ENCODE assay signal across 24 cellular contexts in genomic region chr4:59727745-59728144, GRCh38.
DNase-seq lines count a peak whose midpoint lies in the region; ATAC-seq, FAIRE-seq and TF ChIP-seq lines count a peak whose summit lies in the region.
"Had no signal": no experiment of that assay in that cellular context is flagged by ENCODE, and none has a peak within 500 bp of the region (broad histone marks: within the 10 kb centered on the region; RNA-seq: fewer than 3 reads in every experiment).

No MANE protein-coding gene starts in this region.

- WGBS in HepG2 (ENCODE audit: low lambda C conversion rate) = 93% methylated on average over 1 of the region's 1 CpG
- WGBS in right lobe of liver (ENCODE audit: insufficient coverage, low coverage, low lambda C conversion rate, missing lambda C conversion rate) = 71% methylated on average over 1 of the region's 1 CpG
- 96 to 98% methylated on average over 1 of the region's 1 CpG for WGBS in testis, 2 donors

- H3K4me1 ChIP-seq in HepG2 (ENCODE audit: insufficient read depth, low read length) (no peaks in the 10 kb centered on the region), right lobe of liver (no peaks in the 10 kb centered on the region), testis (no peaks in the 10 kb centered on the region)
- H3K4me1 ChIP-seq: BE2C; BLaER1 treated with 17β-estradiol and CSF1 and Interleukin-3, amounts not matched to agents 10 nM and 100 nM; HAP-1 had no signal

- H4K20me1 ChIP-seq in HepG2 (ENCODE audit: insufficient read depth, low read length) = no peaks in the 10 kb centered on the region
- H4K20me1 ChIP-seq: BLaER1 treated with 17β-estradiol and CSF1 and Interleukin-3, amounts not matched to agents 10 nM and 100 nM had no signal

- CTCF ChIA-PET in HepG2 (lab: Yijun Ruan, JAX; ENCODE audit: low intra/inter-chr PET ratio, low total read pairs) = no interaction called here

- POLR2A ChIA-PET in HepG2 (lab: Yijun Ruan, JAX) = no interaction called here

- H3K27ac ChIP-seq in HepG2 (ENCODE audit: extremely low read length, insufficient read depth, low read length) (no peak overlapping the region), right lobe of liver (no peak overlapping the region), testis (no peak overlapping the region)
- H3K27ac ChIP-seq: 22Rv1; BLaER1 treated with 17β-estradiol and CSF1 and Interleukin-3, amounts not matched to agents 10 nM and 100 nM had no signal

- H3K9ac ChIP-seq in HepG2 (ENCODE audit: insufficient read depth, low read depth, low read length) = no peak overlapping the region
- H3K9ac ChIP-seq: BLaER1 treated with 17β-estradiol and CSF1 and Interleukin-3, amounts not matched to agents 10 nM and 100 nM had no signal

- no peak for TF ChIP-seq CTCF in HepG2 (CRISPR knock-in tag; IDR thresholded peaks at IDR 0.05)
- TF ChIP-seq CTCF in right lobe of liver (IDR thresholded peaks at IDR 0.05) = no peak
- TF ChIP-seq CTCF in testis (IDR thresholded peaks at IDR 0.05) = no peak

- H3K9me3 ChIP-seq in HepG2 (ENCODE audit: low read length) (no peaks in the 10 kb centered on the region), right lobe of liver (no peaks in the 10 kb centered on the region), testis (no peaks in the 10 kb centered on the region)
- H3K9me3 ChIP-seq: HAP-1 had no signal

- TF ChIP-seq POLR2A in HepG2 (IDR thresholded peaks at IDR 0.05; ENCODE audit: insufficient read depth in 1 of 2, low read depth in 2 of 2, low read length in 2 of 2) (no peak), right lobe of liver (IDR thresholded peaks at IDR 0.05) (no peak), testis (IDR thresholded peaks at IDR 0.05) (no peak)

- no peak for TF ChIP-seq EP300 in HepG2 (IDR thresholded peaks at IDR 0.05; ENCODE audit: low read depth in 2 of 2, low read length in 2 of 2)
- no peak for TF ChIP-seq EP300 in HepG2 (CRISPR knock-in tag; IDR thresholded peaks at IDR 0.05; ENCODE audit: borderline replicate concordance)

- H3K4me2 ChIP-seq in HepG2 (ENCODE audit: low read depth, low read length) = no peak overlapping the region
- H3K4me2 ChIP-seq: BLaER1 treated with 17β-estradiol and CSF1 and Interleukin-3, amounts not matched to agents 10 nM and 100 nM; GM23338 had no signal

- H3K79me2 ChIP-seq in HepG2 (ENCODE audit: insufficient read depth, low read length) = no peaks in the 10 kb centered on the region

- no peak for TF ChIP-seq RAD21 in HepG2 (CRISPR knock-in tag; IDR thresholded peaks at IDR 0.05)

- H3K4me3 ChIP-seq in HepG2 (replicated peaks in 1 of 3; ENCODE audit: insufficient read depth in 1 of 3, low read depth in 2 of 3, low read length in 3 of 3) (no peak overlapping the region), right lobe of liver (no peak overlapping the region), testis (no peak overlapping the region)
- H3K4me3 ChIP-seq: BLaER1 treated with 17β-estradiol and CSF1 and Interleukin-3, amounts not matched to agents 10 nM and 100 nM; GM23338; HAP-1 had no signal

- ATAC-seq in HepG2 (no peak), right lobe of liver (no peak)
- ATAC-seq: GM23338 had no signal

- H3K36me3 ChIP-seq in HepG2 (replicated peaks in 1 of 2; ENCODE audit: control insufficient read depth in 1 of 2, insufficient read depth in 2 of 2, low read length in 2 of 2) (no peaks in the 10 kb centered on the region), right lobe of liver (no peaks in the 10 kb centered on the region), testis (ENCODE audit: low read depth, missing control alignments) (no peaks in the 10 kb centered on the region)
- H3K36me3 ChIP-seq: BE2C; BLaER1 treated with 17β-estradiol and CSF1 and Interleukin-3, amounts not matched to agents 10 nM and 100 nM; HAP-1 had no signal

- H3K27me3 ChIP-seq in HepG2 (ENCODE audit: control insufficient read depth in 1 of 2, insufficient read depth in 2 of 2, low read length in 2 of 2) (no peaks in the 10 kb centered on the region), right lobe of liver (no peaks in the 10 kb centered on the region), testis (no peaks in the 10 kb centered on the region)
- H3K27me3 ChIP-seq: BE2C; BLaER1 treated with 17β-estradiol and CSF1 and Interleukin-3, amounts not matched to agents 10 nM and 100 nM had no signal

- no peak for DNase-seq in HepG2 (ENCODE audit: low spot score)
- DNase-seq in right lobe of liver = no peak
- DNase-seq in testis = no peak
- DNase-seq in effector CD4-positive, alpha-beta T cell = no peak
- no peak for DNase-seq in stimulated activated CD4-positive, alpha-beta T cell treated with anti-CD3 and anti-CD28 coated beads, Interleukin-1b, Interleukin-23, amount 100 ng/mL, for 48 hours
- DNase-seq in kidney tubule cell (ENCODE audit: low spot score) = no peak
- DNase-seq: ACHN; AML-193; BE2C; CD4-positive, alpha-beta T cell; CD8-positive, alpha-beta memory T cell; DMS53; DMS79 treated with DMSO at 0.1 percent for 48 hours; GF-D8 had no signal

- intact Hi-C loops in HepG2 (cut with micrococcal nuclease; ENCODE audit: unreplicated experiment) = no loop called here
- intact Hi-C loops in right lobe of liver (cut with DNase I) = no loop called here
- intact Hi-C loops in testis (cut with DNase I; ENCODE audit: low total_unique reads) = no loop called here

- no TSS peak for BruUV-seq in HepG2 (replicated peaks; lab: Mats Ljungman, UMichigan)

- H2AFZ ChIP-seq in HepG2 (ENCODE audit: low read length) = no peak overlapping the region

- FAIRE-seq in HepG2 (lab: Jason Lieb, UNC) (no peak), colon (lab: Jason Lieb, UNC) (peak; percentile 96), islet of Langerhans (lab: Jason Lieb, UNC) (peak; percentile 60)
- FAIRE-seq: GM12891, GM18507, GM19239, H54 had no signal

- in situ Hi-C loops in HepG2 (cut with HindIII; ENCODE audit: extremely low pct_ligation_motif_present, low pct_unique_long_range_greater_than_20kb) = no loop called here

TF ChIP-seq in HepG2, 621 proteins besides CTCF, POLR2A, EP300 and RAD21:
- TF ChIP-seq MAZ (IDR thresholded peaks at IDR 0.05; ENCODE audit: borderline replicate concordance, low read depth, low read length) (no peak), MAZ (CRISPR knock-in tag; IDR thresholded peaks at IDR 0.05; ENCODE audit: low read depth) (no peak), ZBTB38 (CRISPR knock-in tag; IDR thresholded peaks at IDR 0.05) (no peak), ZNF784 (CRISPR knock-in tag; IDR thresholded peaks at IDR 0.05; ENCODE audit: borderline replicate concordance) (no peak), ZNF720 (CRISPR knock-in tag; IDR thresholded peaks at IDR 0.05) (no peak), SNAPC4 (CRISPR knock-in tag; IDR thresholded peaks at IDR 0.05) (no peak), MXD4 (CRISPR knock-in tag; IDR thresholded peaks at IDR 0.05) (no peak), PLRG1 (conservative IDR thresholded peaks at IDR 0.05) (no peak), MAFK (conservative IDR thresholded peaks at IDR 0.05 in 1 of 2, IDR thresholded peaks at IDR 0.05 in 1 of 2; ENCODE audit: low read length in 2 of 2) (peak in 1 of 2 experiments; percentile 81; a peak in 3 of 4 replicates), MAFF (IDR thresholded peaks at IDR 0.05; ENCODE audit: low read depth, low read length) (peak; percentile 69; the same call in 1 of the 2 replicates), ZNF343 (CRISPR knock-in tag; IDR thresholded peaks at IDR 0.05) (no peak), ZNF260 (CRISPR knock-in tag; IDR thresholded peaks at IDR 0.05; ENCODE audit: borderline replicate concordance, low read depth) (no peak)
